Comparison of ENCODE assay signal across 1 cellular context in the genomic region with DNA sequence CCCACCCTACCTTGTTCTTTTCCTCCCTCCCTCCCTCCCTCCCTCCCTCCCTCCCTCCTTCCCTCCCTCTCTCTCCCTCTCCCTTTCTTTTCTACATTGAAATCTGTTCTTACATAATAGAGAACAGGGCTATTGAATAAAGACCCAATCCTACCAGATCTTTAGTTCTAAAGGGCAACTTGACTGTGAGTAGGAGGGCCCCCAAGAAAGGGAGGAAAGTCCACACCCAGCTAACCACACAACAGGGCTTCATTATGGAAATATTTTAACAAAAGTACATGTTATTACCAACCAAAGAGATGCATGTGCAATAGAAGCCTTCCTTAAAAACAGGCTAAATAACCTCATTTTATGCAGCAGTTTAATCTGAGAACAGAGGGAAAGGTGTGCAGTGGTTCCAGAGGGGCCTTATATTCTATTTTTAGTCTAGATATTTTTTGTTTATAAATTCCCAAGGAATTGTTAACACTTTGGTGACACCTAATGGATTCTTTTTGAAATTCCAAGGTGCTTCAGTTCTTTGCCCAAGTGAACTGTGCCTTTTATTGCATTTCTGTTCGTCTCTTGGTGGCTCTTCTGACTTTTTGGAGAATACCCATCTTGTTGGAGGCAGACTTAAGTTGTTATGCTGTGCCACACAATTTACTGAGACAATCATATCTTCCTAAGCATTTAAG.
TF ChIP-seq lines count a peak whose summit lies in the region.

No MANE protein-coding gene starts in this region.

TF ChIP-seq in IMR-90, 13 proteins besides CTCF, POLR2A, EP300 and RAD21 (continued from another document):
- TF ChIP-seq, protein P1, sequence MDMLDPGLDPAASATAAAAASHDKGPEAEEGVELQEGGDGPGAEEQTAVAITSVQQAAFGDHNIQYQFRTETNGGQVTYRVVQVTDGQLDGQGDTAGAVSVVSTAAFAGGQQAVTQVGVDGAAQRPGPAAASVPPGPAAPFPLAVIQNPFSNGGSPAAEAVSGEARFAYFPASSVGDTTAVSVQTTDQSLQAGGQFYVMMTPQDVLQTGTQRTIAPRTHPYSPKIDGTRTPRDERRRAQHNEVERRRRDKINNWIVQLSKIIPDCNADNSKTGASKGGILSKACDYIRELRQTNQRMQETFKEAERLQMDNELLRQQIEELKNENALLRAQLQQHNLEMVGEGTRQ (IDR thresholded peaks at IDR 0.05; ENCODE audit: low read depth, low read length) = no peak
- TF ChIP-seq SMC3 (IDR thresholded peaks at IDR 0.05; ENCODE audit: low read depth, low read length) = peak; percentile 70
TF ChIP-seq in IMR-90: peak in this region for 1.
